ENCODE assay signal across 22 cellular contexts in genomic region chr12:132325733-132326130, GRCh38. TPM values are rescaled to one million over a fixed set of nuclear protein-coding genes. Genes with fewer than 3 reads are reported as not detected.
"Had no signal": no experiment of that assay in that cellular context is flagged by ENCODE, and none has a peak within 500 bp of the region (broad histone marks: within the 10 kb centered on the region; RNA-seq: fewer than 3 reads in every experiment).

No MANE protein-coding gene starts in this region.

- FAIRE-seq: RCC 7860 had no signal

- H3K27ac ChIP-seq: HL-60 had no signal

- H3K9ac ChIP-seq: SK-N-SH had no signal

- DNase-seq: KBM-7, NCI-H1092, NCI-H1105 treated with DMSO at 0.1 percent for 48 hours, NCI-H1417 treated with DMSO at 0.1 percent for 48 hours, NCI-H146, NCI-H1694 treated with DMSO at 0.1 percent for 48 hours, NCI-H1930, NCI-H2081, NCI-H2107, NCI-H2227 treated with DMSO at 0.1 percent for 48 hours, NCI-H446, NCI-H510A, NCI-H524 treated with DMSO at 0.1 percent for 48 hours, NCI-H69, NCI-H774, RPMI8226, SHP77, SK-N-SH, SW 1271 had no signal

- H3K9me3 ChIP-seq: SK-N-SH had no signal

- H3K4me2 ChIP-seq: SK-N-SH had no signal

RNA-seq across cellular contexts. Expression of gene GALNT9, which starts 3.7 kb away (rescaled TPM):
- total RNA-seq: SK-MEL-5 had no signal
- polyA plus RNA-seq: SK-N-SH had no signal
